In the genomic region with DNA sequence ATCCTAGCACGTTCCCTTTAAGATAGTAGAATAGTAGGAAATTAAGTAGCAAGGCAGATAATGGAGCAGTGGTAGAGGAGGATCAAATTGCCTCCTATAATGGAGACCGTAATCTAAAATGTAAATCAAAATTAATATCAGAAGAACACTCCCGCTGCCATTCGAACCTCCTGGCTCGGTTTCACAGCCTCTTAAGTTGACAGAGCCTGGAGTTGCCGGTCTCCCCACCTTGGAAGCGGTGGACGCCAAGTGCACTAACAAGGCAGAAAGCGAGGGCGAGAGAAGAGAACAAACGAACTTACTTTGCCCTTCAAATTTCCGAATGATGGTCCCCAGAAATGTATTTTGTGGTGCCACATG, we compare ENCODE assay signal across 15 cellular contexts. TPM values are rescaled to one million over a fixed set of nuclear protein-coding genes. Genes with fewer than 3 reads are reported as not detected.
DNase-seq lines count a peak whose midpoint lies in the region; ATAC-seq and TF ChIP-seq lines count a peak whose summit lies in the region.
"Had no signal": no experiment of that assay in that cellular context is flagged by ENCODE, and none has a peak within 500 bp of the region (broad histone marks: within the 10 kb centered on the region; RNA-seq: fewer than 3 reads in every experiment).

No MANE protein-coding gene starts in this region.

- TF ChIP-seq CTCF in smooth muscle cell (IDR thresholded peaks at IDR 0.05; ENCODE audit: borderline replicate concordance, insufficient read depth, poor library complexity, severe bottlenecking) = no peak
- no peak for TF ChIP-seq CTCF in PC-3 (conservative IDR thresholded peaks at IDR 0.05; ENCODE audit: low read depth, low read length)

- DNase-seq in SHP77 (lab: John Stamatoyannopoulos, UW) (peak; percentile 69 to 74), SHP77 treated with DMSO at 0.1 percent for 48 hours (lab: John Stamatoyannopoulos, UW) (no peak), NCI-H446 treated with DMSO at 0.1 percent for 48 hours (lab: John Stamatoyannopoulos, UW) (peak; percentile 63), smooth muscle cell (lab: John Stamatoyannopoulos, UW; ENCODE audit: unreplicated experiment) (no peak), PC-3 (no peak), KBM-7 (no peak)
- DNase-seq: activated CD4-positive, alpha-beta memory T cell treated with anti-CD3 and anti-CD28 coated beads, Interleukin-2, amount 10 ng/mL, durations not matched to agents 7 days and 5 days; activated naive CD4-positive, alpha-beta T cell; AML-193 had no signal

- no peak overlapping the region for H2AFZ ChIP-seq in smooth muscle cell (ENCODE audit: low read depth)
- no peak overlapping the region for H2AFZ ChIP-seq in PC-3 (ENCODE audit: low read length)

- H3F3A ChIP-seq in smooth muscle cell (ENCODE audit: low read depth) (no peaks in the 10 kb centered on the region), PC-3 (ENCODE audit: low read length, unreplicated experiment) (no peaks in the 10 kb centered on the region)

- H3K9me3 ChIP-seq in endocrine pancreas (ENCODE audit: control insufficient read depth, low read length) = no peaks in the 10 kb centered on the region
- H3K9me3 ChIP-seq in smooth muscle cell (replicated peaks; ENCODE audit: low read depth) = no peaks in the 10 kb centered on the region
- H3K9me3 ChIP-seq in PC-3 (ENCODE audit: low read length) = no peaks in the 10 kb centered on the region
- H3K9me3 ChIP-seq: gastroesophageal sphincter, thyroid gland had no signal

- H3K79me2 ChIP-seq in smooth muscle cell (ENCODE audit: low read depth) = no peaks in the 10 kb centered on the region
- no peaks in the 10 kb centered on the region for H3K79me2 ChIP-seq in PC-3 (ENCODE audit: low read length)

- BruUV-seq in PC-3 (replicated peaks; lab: Mats Ljungman, UMichigan) = no TSS peak

- intact Hi-C loops in PC-3 (cut with micrococcal nuclease) = no loop called here

- 7% methylated on average over 12 of the region's 12 CpGs for WGBS in smooth muscle cell (ENCODE audit: low lambda C conversion rate)

- CTCF ChIA-PET in PC-3 (lab: Charles Lee) = no interaction called here

- in situ Hi-C loops in KBM-7 (cut with MboI; ENCODE audit: low pct_unique_long_range_greater_than_20kb, low sequenced_read_pairs) = no loop called here

- H3K27me3 ChIP-seq in endocrine pancreas (ENCODE audit: control insufficient read depth, insufficient read depth, low read length) (no peaks in the 10 kb centered on the region), smooth muscle cell (ENCODE audit: low read depth) (peaks cover 71% of the 10 kb centered on the region), PC-3 (ENCODE audit: low read length) (peaks cover 16% of the 10 kb centered on the region)

- H3K4me1 ChIP-seq in endocrine pancreas (ENCODE audit: control insufficient read depth, insufficient read depth, low read length) (no peaks in the 10 kb centered on the region), smooth muscle cell (ENCODE audit: low read depth) (peaks cover 7% of the 10 kb centered on the region), PC-3 (ENCODE audit: insufficient read depth, low read length) (no peaks in the 10 kb centered on the region)
- H3K4me1 ChIP-seq: left lung had no signal

- H3K27ac ChIP-seq in smooth muscle cell (ENCODE audit: low read depth) (no peak overlapping the region), PC-3 (ENCODE audit: low read length) (no peak overlapping the region)
- H3K27ac ChIP-seq: gastroesophageal sphincter, left lung, thyroid gland had no signal

- no peak overlapping the region for H3K4me2 ChIP-seq in smooth muscle cell
- H3K4me2 ChIP-seq in PC-3 (ENCODE audit: low read length) = no peak overlapping the region

- no peaks in the 10 kb centered on the region for H4K20me1 ChIP-seq in smooth muscle cell (ENCODE audit: low read depth)
- no peaks in the 10 kb centered on the region for H4K20me1 ChIP-seq in PC-3 (ENCODE audit: low read length)

- H3K36me3 ChIP-seq in endocrine pancreas (ENCODE audit: control insufficient read depth, insufficient read depth, low read length) = no peaks in the 10 kb centered on the region
- no peaks in the 10 kb centered on the region for H3K36me3 ChIP-seq in smooth muscle cell (ENCODE audit: low read depth)
- no peaks in the 10 kb centered on the region for H3K36me3 ChIP-seq in PC-3 (ENCODE audit: low read depth, low read length)
- H3K36me3 ChIP-seq: gastroesophageal sphincter, left lung, thyroid gland had no signal

- H3K9ac ChIP-seq in endocrine pancreas (ENCODE audit: control insufficient read depth, insufficient read depth, low read length) = peak overlapping the region; percentile 32
- H3K9ac ChIP-seq in smooth muscle cell (ENCODE audit: low read depth) = no peak overlapping the region
- H3K9ac ChIP-seq in PC-3 (ENCODE audit: low read length) = no peak overlapping the region

- POLR2A ChIA-PET in PC-3 (lab: Charles Lee; ENCODE audit: unreplicated experiment) = no interaction called here

- ATAC-seq in PC-3 = no peak
- ATAC-seq in GM18520 (IDR thresholded peaks at IDR 0.05; ENCODE audit: unreplicated experiment) = no peak
- ATAC-seq: gastroesophageal sphincter, left lung had no signal

- H3K9me2 ChIP-seq in PC-3 (replicated peaks; ENCODE audit: low read length) = no peaks in the 10 kb centered on the region

- peak overlapping the region; percentile 85 for H3K4me3 ChIP-seq in endocrine pancreas (ENCODE audit: control insufficient read depth, insufficient read depth, low read length)
- peak overlapping the region; percentile 30 for H3K4me3 ChIP-seq in smooth muscle cell
- H3K4me3 ChIP-seq in PC-3 (ENCODE audit: low read length) = no peak overlapping the region
- H3K4me3 ChIP-seq: gastroesophageal sphincter, left lung, thyroid gland had no signal

RNA-seq across cellular contexts. Expression of a gene that starts 0.4 kb away (rescaled TPM):
- total RNA-seq in smooth muscle cell (not detected in 2 replicates), PC-3 (2014; rRNA removed) (not detected in 2 replicates)
- polyA plus RNA-seq in smooth muscle cell = not detected in 2 replicates
- total RNA-seq: activated CD4-positive, alpha-beta memory T cell treated with anti-CD3 and anti-CD28 coated beads, Interleukin-2, amount 10 ng/mL, durations not matched to agents 7 days and 5 days; gastroesophageal sphincter; left lung; posterior vena cava; thyroid gland had no signal

Comparison
In these comparisons a context has a peak if more than half of its experiments do, and no peak if none do; other contexts are left out.
1. DNase-seq: peak in SHP77 (2 of 2) and NCI-H446 treated with DMSO at 0.1 percent for 48 hours (single experiment); none in SHP77 treated with DMSO at 0.1 percent for 48 hours (single experiment), smooth muscle cell (single experiment), PC-3 (single experiment) and KBM-7 (single experiment).